ENCODE assay signal across 7 cellular contexts in genomic region chr7:149771199-149771636, GRCh38. TPM values are rescaled to one million over a fixed set of nuclear protein-coding genes. Genes with fewer than 3 reads are reported as not detected.
DNase-seq lines count a peak whose midpoint lies in the region; ATAC-seq and TF ChIP-seq lines count a peak whose summit lies in the region.

No MANE protein-coding gene starts in this region.

- H3K9ac ChIP-seq in iPS-15b (ENCODE audit: low read depth, low read length): no peak overlapping the region

- no peak for TF ChIP-seq POLR2A in stomach (IDR thresholded peaks at IDR 0.05)

- 15 to 37% (median 25%) methylated on average over 13 of the region's 13 CpGs for WGBS in stomach, 5 donors

- no peak for DNase-seq in activated T-cell treated with anti-CD3 and anti-CD28 coated beads, Interleukin-2, amount 50 U/mL, for 4 hours
- peak; percentile 34 for DNase-seq in stomach
- no peak for DNase-seq in NCI-H748 (lab: John Stamatoyannopoulos, UW; ENCODE audit: unreplicated experiment)
- no peak for DNase-seq in foreskin keratinocyte

- H3K4me1 Mint-ChIP-seq in activated T-cell treated with anti-CD3 and anti-CD28 coated beads, Interleukin-2, amount 50 U/mL, for 4 hours (ENCODE audit: low read depth): peaks cover 7% of the 10 kb centered on the region

- H3K4me1 ChIP-seq in iPS-15b (ENCODE audit: control insufficient read depth, insufficient read depth, low read length) (peaks cover 2% of the 10 kb centered on the region), stomach (peaks cover 22 to 55% (median 36%) of the 10 kb centered on the region in 4 donors), foreskin keratinocyte (no peaks in the 10 kb centered on the region)

- no peaks in the 10 kb centered on the region for H3K9me3 Mint-ChIP-seq in activated T-cell treated with anti-CD3 and anti-CD28 coated beads, Interleukin-2, amount 50 U/mL, for 4 hours

- no peak for TF ChIP-seq EP300 in stomach (IDR thresholded peaks at IDR 0.05)

- H3K27me3 Mint-ChIP-seq in activated T-cell treated with anti-CD3 and anti-CD28 coated beads, Interleukin-2, amount 50 U/mL, for 4 hours (ENCODE audit: low read depth): peaks cover 1% of the 10 kb centered on the region

- H3K4me3 ChIP-seq in iPS-15b (ENCODE audit: low read depth, low read length) (peak overlapping the region; percentile 41), stomach (peak overlapping the region; percentile 70 to 78 (median 78))

- H3K27ac ChIP-seq in stomach: peak overlapping the region; percentile 26 to 91 (median 87)
- no peak overlapping the region for H3K27ac ChIP-seq in foreskin keratinocyte

- peak; percentile 12 for ATAC-seq in GM19455 (IDR thresholded peaks at IDR 0.05; ENCODE audit: unreplicated experiment)
- peak; percentile 10 for ATAC-seq in HG03139 (IDR thresholded peaks at IDR 0.05; ENCODE audit: unreplicated experiment)
- peak; percentile 4 to 15 for ATAC-seq in activated T-cell treated with anti-CD3 and anti-CD28 coated beads, Interleukin-2, amount 50 U/mL, for 4 hours
- no peak for ATAC-seq in foreskin keratinocyte

- peak overlapping the region; percentile 70 for H3K4me3 Mint-ChIP-seq in activated T-cell treated with anti-CD3 and anti-CD28 coated beads, Interleukin-2, amount 50 U/mL, for 4 hours

- H3K9me3 ChIP-seq in iPS-15b (ENCODE audit: control insufficient read depth, insufficient read depth, low read length) (no peaks in the 10 kb centered on the region), stomach (no peaks in the 10 kb centered on the region)

- no peaks in the 10 kb centered on the region for H3K36me3 ChIP-seq in iPS-15b (ENCODE audit: control insufficient read depth, insufficient read depth, low read length)
- H3K36me3 ChIP-seq in stomach: peaks cover 9 to 46% (median 38%) of the 10 kb centered on the region in 4 donors

- TF ChIP-seq CTCF in stomach (IDR thresholded peaks at IDR 0.05): no peak
- no peak for TF ChIP-seq CTCF in foreskin keratinocyte (conservative IDR thresholded peaks at IDR 0.05)

- H3K36me3 Mint-ChIP-seq in activated T-cell treated with anti-CD3 and anti-CD28 coated beads, Interleukin-2, amount 50 U/mL, for 4 hours (ENCODE audit: insufficient read depth): peaks cover 3% of the 10 kb centered on the region

- intact Hi-C loops in stomach (cut with DNase I; ENCODE audit: low total_unique reads): no loop called here

- H3K27me3 ChIP-seq in iPS-15b (ENCODE audit: control insufficient read depth, insufficient read depth, low read length): peaks cover 70% of the 10 kb centered on the region
- H3K27me3 ChIP-seq in stomach: peaks cover 0 to 10% (median 0%) of the 10 kb centered on the region in 3 donors
- H3K27me3 ChIP-seq in foreskin keratinocyte: peaks cover 74% of the 10 kb centered on the region

RNA-seq across cellular contexts. Expression of gene ZNF467, which starts 2.2 kb away (rescaled TPM):
- total RNA-seq in activated T-cell treated with anti-CD3 and anti-CD28 coated beads, Interleukin-2, amount 50 U/mL, for 4 hours: under 1 TPM; 0.08 to 0.18 (median 0.16) TPM
- total RNA-seq in stomach (10 to 100 TPM in 2 of 5 donors, 1 to 10 TPM in 2, not detected in 1; 3.1 to 14.2 (median 9.9) TPM), foreskin keratinocyte (0.35 and 0.48 TPM in 2 replicates)
- polyA plus RNA-seq in stomach (10 to 100 TPM in 2 of 3 donors, 1 to 10 TPM in 1; 9.4 to 16.4 (median 12.2) TPM), foreskin keratinocyte (0.48 and 0.66 TPM in 2 replicates)
